ENCODE assay signal across 16 cellular contexts in genomic region chr12:50351120-50352043, GRCh38. TPM values are rescaled to one million over a fixed set of nuclear protein-coding genes. Genes with fewer than 3 reads are reported as not detected.
A peak's percentile ranks its signal among the peaks of the same experiment; 100 is the strongest.
DNase-seq lines count a peak whose midpoint lies in the region; ATAC-seq, FAIRE-seq and TF ChIP-seq lines count a peak whose summit lies in the region.
"Had no signal": no experiment of that assay in that cellular context is flagged by ENCODE, and none has a peak within 500 bp of the region (broad histone marks: within the 10 kb centered on the region; RNA-seq: fewer than 3 reads in every experiment).

No MANE protein-coding gene starts in this region.

- no peaks in the 10 kb centered on the region for H3K36me3 Mint-ChIP-seq in activated CD4-positive, alpha-beta T cell treated with anti-CD3 and anti-CD28 coated beads, Interleukin-2, amount 10 ng/mL, durations not matched to agents 7 days and 5 days (ENCODE audit: low read depth)

- peaks cover 4% of the 10 kb centered on the region for H3K4me1 Mint-ChIP-seq in activated CD4-positive, alpha-beta T cell treated with anti-CD3 and anti-CD28 coated beads, Interleukin-2, amount 10 ng/mL, durations not matched to agents 7 days and 5 days
- H3K4me1 Mint-ChIP-seq: activated naive CD8-positive, alpha-beta T cell treated with anti-CD3 and anti-CD28 coated beads, Interleukin-2, amount 50 U/mL, for 24 hours had no signal

- H3K27me3 Mint-ChIP-seq in activated CD4-positive, alpha-beta T cell treated with anti-CD3 and anti-CD28 coated beads, Interleukin-2, amount 10 ng/mL, durations not matched to agents 7 days and 5 days, result no peaks in the 10 kb centered on the region
- H3K27me3 Mint-ChIP-seq: activated naive CD8-positive, alpha-beta T cell treated with anti-CD3 and anti-CD28 coated beads, Interleukin-2, amount 50 U/mL, for 24 hours; progenitor cell of endocrine pancreas had no signal

- TF ChIP-seq CTCF in A549 (IDR thresholded peaks at IDR 0.05) (no peak), body of pancreas (IDR thresholded peaks at IDR 0.05) (no peak), lower lobe of right lung (IDR thresholded peaks at IDR 0.05) (no peak)

- no peak for TF ChIP-seq POLR2A in A549 (IDR thresholded peaks at IDR 0.05; ENCODE audit: low read length)
- TF ChIP-seq POLR2A in body of pancreas (IDR thresholded peaks at IDR 0.05), result no peak

- H3K27ac Mint-ChIP-seq in activated CD4-positive, alpha-beta T cell treated with anti-CD3 and anti-CD28 coated beads, Interleukin-2, amount 10 ng/mL, durations not matched to agents 7 days and 5 days, result no peak overlapping the region
- H3K27ac Mint-ChIP-seq: activated naive CD8-positive, alpha-beta T cell treated with anti-CD3 and anti-CD28 coated beads, Interleukin-2, amount 50 U/mL, for 24 hours; progenitor cell of endocrine pancreas had no signal

- H3K36me3 ChIP-seq in body of pancreas (replicated peaks in 1 of 2; ENCODE audit: insufficient read depth in 1 of 2, low read depth in 2 of 2), result no peaks in the 10 kb centered on the region
- H3K36me3 ChIP-seq in lower lobe of right lung, result no peaks in the 10 kb centered on the region

- CTCF ChIA-PET in A549 (lab: Yijun Ruan, JAX), result interaction anchor here (0.5 to 0.7 kb wide), 2 partner anchors 9 to 154 kb away, joined by 3 read pairs; partner anchors contain the start of gene DIP2B
- CTCF ChIA-PET in activated CD4-positive, alpha-beta T cell treated with anti-CD3 and anti-CD28 coated beads, Interleukin-2, amount 10 ng/mL, durations not matched to agents 7 days and 5 days (lab: Charles Lee), result interaction anchor here (0.6 kb wide), 1 partner anchor 39 kb away, joined by 3 read pairs; no protein-coding TSS in a partner anchor

- WGBS in A549 (ENCODE audit: missing lambda C conversion rate), result 72% methylated on average over 11 of the region's 11 CpGs
- whole genome bisulfite sequencing in body of pancreas, 2 donors, result 81 to 85% methylated on average over 8 to 11 of the region's 11 CpGs

- no peaks in the 10 kb centered on the region for H3K9me3 Mint-ChIP-seq in activated CD4-positive, alpha-beta T cell treated with anti-CD3 and anti-CD28 coated beads, Interleukin-2, amount 10 ng/mL, durations not matched to agents 7 days and 5 days
- H3K9me3 Mint-ChIP-seq: activated naive CD8-positive, alpha-beta T cell treated with anti-CD3 and anti-CD28 coated beads, Interleukin-2, amount 50 U/mL, for 24 hours had no signal

- no peak overlapping the region for H3K4me3 Mint-ChIP-seq in activated CD4-positive, alpha-beta T cell treated with anti-CD3 and anti-CD28 coated beads, Interleukin-2, amount 10 ng/mL, durations not matched to agents 7 days and 5 days
- H3K4me3 Mint-ChIP-seq: activated naive CD8-positive, alpha-beta T cell treated with anti-CD3 and anti-CD28 coated beads, Interleukin-2, amount 50 U/mL, for 24 hours had no signal

- FAIRE-seq in A549 (lab: Jason Lieb, UNC), result no peak

- H3K27ac ChIP-seq in A549 (no peak overlapping the region), body of pancreas (no peak overlapping the region), lower lobe of right lung (no peak overlapping the region)

- no peak overlapping the region for H3K4me2 ChIP-seq in A549

- ATAC-seq in A549 (peak; percentile 69 to 82; a peak in 5 of 6 replicates), body of pancreas (peak; percentile 67), lower lobe of right lung (peak; percentile 35 to 62), HG03442 (IDR thresholded peaks at IDR 0.05; ENCODE audit: unreplicated experiment) (no peak), GM18868 (IDR thresholded peaks at IDR 0.05; ENCODE audit: unreplicated experiment) (no peak)
- ATAC-seq: activated naive CD8-positive, alpha-beta T cell treated with anti-CD3 and anti-CD28 coated beads, Interleukin-2, amount 50 U/mL, for 24 hours had no signal

- POLR2A ChIA-PET in A549 (lab: Yijun Ruan, JAX), result no interaction called here
- POLR2A ChIA-PET in activated CD4-positive, alpha-beta T cell treated with anti-CD3 and anti-CD28 coated beads, Interleukin-2, amount 10 ng/mL, durations not matched to agents 7 days and 5 days (lab: Charles Lee), result interaction anchor here (0.5 kb wide), 1 partner anchor 199 kb away, joined by 3 read pairs; no protein-coding TSS in a partner anchor

- no peak overlapping the region for H3K4me3 ChIP-seq in A549
- no peak overlapping the region for H3K4me3 ChIP-seq in body of pancreas
- no peak overlapping the region for H3K4me3 ChIP-seq in lower lobe of right lung

- H3K27me3 ChIP-seq in body of pancreas, result no peaks in the 10 kb centered on the region
- H3K27me3 ChIP-seq in lower lobe of right lung (ENCODE audit: low read depth), result no peaks in the 10 kb centered on the region

- H3K4me1 ChIP-seq in A549 (peaks cover 7% of the 10 kb centered on the region; the same call in 1 of the 3 replicates), body of pancreas (no peaks in the 10 kb centered on the region), lower lobe of right lung (peaks cover 15% of the 10 kb centered on the region)

- TF ChIP-seq RAD21 in A549 (conservative IDR thresholded peaks at IDR 0.05 in 1 of 2, IDR thresholded peaks at IDR 0.05 in 1 of 2), result no peak

- intact Hi-C loops in body of pancreas (cut with DNase I), result no loop called here
- intact Hi-C loops in lower lobe of right lung (cut with DNase I), result no loop called here
- intact Hi-C loops in posterior vena cava (cut with DNase I), result no loop called here

- TF ChIP-seq EP300 in A549 (IDR thresholded peaks at IDR 0.05), result no peak

- H3K9me3 ChIP-seq in A549 (no peaks in the 10 kb centered on the region), body of pancreas (no peaks in the 10 kb centered on the region), lower lobe of right lung (no peaks in the 10 kb centered on the region)

- peak in 1 of 2 experiments; percentile 36 for DNase-seq in A549 (ENCODE audit: low read depth in 1 of 2, low spot score in 1 of 2)
- peak; percentile 21 for DNase-seq in HT-29 (ENCODE audit: low spot score)
- DNase-seq in body of pancreas, result peak; percentile 28 to 64 (median 41)
- no peak for DNase-seq in lower lobe of right lung
- no peak for DNase-seq in activated CD4-positive, alpha-beta T cell treated with anti-CD3 and anti-CD28 coated beads, Interleukin-2, amount 10 ng/mL, durations not matched to agents 7 days and 5 days
- DNase-seq in posterior vena cava (ENCODE audit: low spot score), result no peak
- DNase-seq: activated CD4-positive, alpha-beta T cell treated with anti-CD3 and anti-CD28 coated beads for 1 hour; activated naive CD8-positive, alpha-beta T cell treated with anti-CD3 and anti-CD28 coated beads, Interleukin-2, amount 50 U/mL, for 24 hours; activated T-cell treated with anti-CD3 and anti-CD28 coated beads, Interleukin-2, amount 50 U/mL, for 1 hour; EL; Kasumi-1; stimulated activated CD4-positive, alpha-beta T cell treated with anti-CD3 and anti-CD28 coated beads, Interleukin-1b, Interleukin-23, amount 100 ng/mL, for 48 hours had no signal

TF ChIP-seq in A549, 52 proteins besides CTCF, POLR2A, EP300 and RAD21:
- no peak for TF ChIP-seq EHMT2 (IDR thresholded peaks at IDR 0.05; ENCODE audit: low read depth)
- no peak for TF ChIP-seq USF2 (IDR thresholded peaks at IDR 0.05)
- no peak for TF ChIP-seq POLR2AphosphoS2 (conservative IDR thresholded peaks at IDR 0.05; ENCODE audit: low read length)
- no peak for TF ChIP-seq TFCP2L1 (CRISPR knock-in tag; IDR thresholded peaks at IDR 0.05)
- TF ChIP-seq SMC3 (IDR thresholded peaks at IDR 0.05), result no peak

RNA-seq across cellular contexts. Expression of gene FAM186A, which starts 45.0 kb away (rescaled TPM):
- polyA plus RNA-seq in A549 (2011; rRNA removed) (not detected in 2 replicates), A549 (2017; fragmentation: RNase III; extraction: RNeasy Plus Mini Kit Qiagen cat#74134 plus additional on column Dnase treatment) (not detected in 3 replicates)
- not detected in 2 replicates for polyA plus RNA-seq in A549 (2012; cell fraction: cytosol; rRNA removed)
- not detected in 2 replicates for polyA plus RNA-seq in A549 (2012; cell fraction: nucleus; rRNA removed)
- not detected in 2 replicates for polyA minus RNA-seq in A549 (2011; rRNA and poly(A)+ RNA removed)
- not detected in 2 replicates for total RNA-seq in HT-29 (2014; rRNA removed; shearing (Covaris generic))
- total RNA-seq in body of pancreas (not detected), lower lobe of right lung (not detected), posterior vena cava (not detected)
- not detected for total RNA-seq in activated CD4-positive, alpha-beta T cell treated with anti-CD3 and anti-CD28 coated beads, Interleukin-2, amount 10 ng/mL, durations not matched to agents 7 days and 5 days
- total RNA-seq: progenitor cell of endocrine pancreas, urinary bladder had no signal
- polyA plus RNA-seq: urinary bladder had no signal

RNA-seq across cellular contexts. Expression of gene LARP4, which starts 49.3 kb away (rescaled TPM):
- polyA plus RNA-seq in A549 (2011; rRNA removed) (62.1 and 67.8 TPM in 2 replicates), A549 (2017; fragmentation: RNase III; extraction: RNeasy Plus Mini Kit Qiagen cat#74134 plus additional on column Dnase treatment) (36.4 to 40.3 TPM (median 38.2 TPM) in 3 replicates)
- 13.5 and 15.9 TPM in 2 replicates for polyA plus RNA-seq in A549 (2012; cell fraction: cytosol; rRNA removed)
- 9.6 and 11.2 TPM in 2 replicates for polyA plus RNA-seq in A549 (2012; cell fraction: nucleus; rRNA removed)
- 44.4 and 51.0 TPM in 2 replicates for polyA minus RNA-seq in A549 (2011; rRNA and poly(A)+ RNA removed)
- total RNA-seq in HT-29 (2014; rRNA removed; shearing (Covaris generic)), result 15.7 and 18.9 TPM in 2 replicates
- total RNA-seq in body of pancreas (10 to 100 TPM; 21.5 to 24.4 TPM), lower lobe of right lung (62.2 TPM), posterior vena cava (10 to 100 TPM; 63.2 to 72.0 TPM)
- 10 to 100 TPM; 46.0 to 52.0 TPM for total RNA-seq in activated CD4-positive, alpha-beta T cell treated with anti-CD3 and anti-CD28 coated beads, Interleukin-2, amount 10 ng/mL, durations not matched to agents 7 days and 5 days

Comparison
In these comparisons a context has a peak if more than half of its experiments do, and no peak if none do; other contexts are left out.
1. ATAC-seq: peak in A549 (2 of 2), body of pancreas (single experiment) and lower lobe of right lung (2 of 2); none in HG03442 (single experiment) and GM18868 (single experiment).
2. DNase-seq: peak in HT-29 (single experiment) and body of pancreas (4 of 4); none in lower lobe of right lung (single experiment), activated CD4-positive, alpha-beta T cell treated with anti-CD3 and anti-CD28 coated beads, Interleukin-2, amount 10 ng/mL, durations not matched to agents 7 days and 5 days (single experiment) and posterior vena cava (single experiment).